Comparison of ENCODE assay signal across 2 cellular contexts in genomic region chr4:74320559-74321118, GRCh38.
TF ChIP-seq lines count a peak whose summit lies in the region.

No MANE protein-coding gene starts in this region.

TF ChIP-seq in IMR-90, 13 proteins besides CTCF, POLR2A, EP300 and RAD21:
- TF ChIP-seq SMC3 (IDR thresholded peaks at IDR 0.05; ENCODE audit: low read depth, low read length) (peak; percentile 59), RCOR1 (IDR thresholded peaks at IDR 0.05; ENCODE audit: insufficient replicate concordance, low read length) (no peak), CHD1 (IDR thresholded peaks at IDR 0.05; ENCODE audit: low read depth, low read length) (no peak), FOS (IDR thresholded peaks at IDR 0.05; ENCODE audit: low read depth, low read length) (no peak), USF2 (IDR thresholded peaks at IDR 0.05; ENCODE audit: low read depth, low read length) (no peak)

TF ChIP-seq in HepG2, 621 proteins besides CTCF, POLR2A, EP300 and RAD21:
- TF ChIP-seq ARID3A (IDR thresholded peaks at IDR 0.05; ENCODE audit: low read depth, low read length) (0 out of 2 replicates have a peak, but pooled peaks have one; percentile 25), ISL2 (CRISPR knock-in tag; IDR thresholded peaks at IDR 0.05) (no peak), STAG1 (CRISPR knock-in tag; IDR thresholded peaks at IDR 0.05) (peak; percentile 73), SMC3 (IDR thresholded peaks at IDR 0.05; ENCODE audit: low read length) (peak; percentile 37; the same call in 1 of the 2 replicates), SAFB2 (CRISPR knock-in tag; IDR thresholded peaks at IDR 0.05; ENCODE audit: borderline replicate concordance, low read depth) (no peak)
